ENCODE assay signal across 19 cellular contexts in genomic region chr5:98791928-98792580, GRCh38. TPM values are rescaled to one million over a fixed set of nuclear protein-coding genes. Genes with fewer than 3 reads are reported as not detected.
A peak's percentile ranks its signal among the peaks of the same experiment; 100 is the strongest.
DNase-seq lines count a peak whose midpoint lies in the region; ATAC-seq, FAIRE-seq and TF ChIP-seq lines count a peak whose summit lies in the region.
"Had no signal": no experiment of that assay in that cellular context is flagged by ENCODE, and none has a peak within 500 bp of the region (broad histone marks: within the 10 kb centered on the region; RNA-seq: fewer than 3 reads in every experiment).

No MANE protein-coding gene starts in this region.

- H3K79me2 ChIP-seq in ACC112 (ENCODE audit: control insufficient read depth, insufficient read depth, low read length, unreplicated experiment) (peaks cover 59% of the 10 kb centered on the region), endothelial cell of umbilical vein (ENCODE audit: control insufficient read depth, insufficient read depth, low read length) (peaks cover 70% of the 10 kb centered on the region)

- H3K9me3 ChIP-seq in endothelial cell of umbilical vein (replicated peaks; ENCODE audit: control insufficient read depth, insufficient read depth, low read length): no peaks in the 10 kb centered on the region

- no peak overlapping the region for H3K4me3 ChIP-seq in ACC112 (ENCODE audit: low read depth, low read length)
- no peak overlapping the region for H3K4me3 ChIP-seq in endothelial cell of umbilical vein (replicated peaks in 1 of 3; ENCODE audit: insufficient read depth in 1 of 3, low read depth in 1 of 3, low read length in 3 of 3)
- H3K4me3 ChIP-seq in rectal smooth muscle tissue (ENCODE audit: low read length): no peak overlapping the region
- H3K4me3 ChIP-seq in dorsolateral prefrontal cortex: no peak overlapping the region

- H2AFZ ChIP-seq in ACC112 (ENCODE audit: low read length, unreplicated experiment) (no peak overlapping the region), endothelial cell of umbilical vein (ENCODE audit: low read depth, low read length) (no peak overlapping the region)

- POLR2A ChIA-PET in endothelial cell of umbilical vein (lab: Charles Lee): no interaction called here

- H3K27ac ChIP-seq in ACC112 (ENCODE audit: low read depth, low read length) (peak overlapping the region; percentile 6; the same call in 1 of the 2 replicates), endothelial cell of umbilical vein (ENCODE audit: insufficient read depth, low read depth, low read length) (no peak overlapping the region), rectal smooth muscle tissue (ENCODE audit: low read depth, low read length) (peak overlapping the region; percentile 15), dorsolateral prefrontal cortex (no peak overlapping the region)

- dilution Hi-C loops in endothelial cell of umbilical vein (cut with MboI; ENCODE audit: extremely low pct_ligation_motif_present, low sequenced_read_pairs): no loop called here

- CTCF ChIA-PET in endothelial cell of umbilical vein (lab: Charles Lee): interaction anchor here (0.5 kb wide), 1 partner anchor 8 kb away, joined by 3 read pairs; no protein-coding TSS in a partner anchor

- no peak for TF ChIP-seq POLR2A in endothelial cell of umbilical vein (IDR thresholded peaks at IDR 0.05; ENCODE audit: low read depth, low read length)

- peaks cover 4% of the 10 kb centered on the region; the same call in 1 of the 2 replicates for H3K9me3 Mint-ChIP-seq in HFFc6
- H3K9me3 Mint-ChIP-seq: CD4-positive, alpha-beta memory T cell; IgD-negative memory B cell had no signal

- H3K36me3 ChIP-seq in ACC112 (ENCODE audit: insufficient read depth, low read length) (peaks cover 22% of the 10 kb centered on the region), endothelial cell of umbilical vein (ENCODE audit: control insufficient read depth in 2 of 2, extremely low read depth in 1 of 2, insufficient read depth in 2 of 2, low read length in 2 of 2) (peaks cover 8 to 12% of the 10 kb centered on the region in 2 experiments), rectal smooth muscle tissue (ENCODE audit: control insufficient read depth, insufficient read depth, low read length) (peaks cover 13% of the 10 kb centered on the region)

- no peak overlapping the region for H3K4me2 ChIP-seq in endothelial cell of umbilical vein (ENCODE audit: insufficient read depth, low read length)

- H3K27ac Mint-ChIP-seq in HFFc6: peak overlapping the region; percentile 87
- H3K27ac Mint-ChIP-seq: B cell, IgD-negative memory B cell had no signal

- no peak for ATAC-seq in HG03442 (IDR thresholded peaks at IDR 0.05; ENCODE audit: unreplicated experiment)

- peaks cover 97% of the 10 kb centered on the region for H3K4me1 Mint-ChIP-seq in HFFc6 (ENCODE audit: low read depth)

- H3K36me3 Mint-ChIP-seq in HFFc6 (ENCODE audit: low read depth): peaks cover 74% of the 10 kb centered on the region

- intact Hi-C loops in endothelial cell of umbilical vein (cut with micrococcal nuclease) (no loop called here), dorsolateral prefrontal cortex (cut with DNase I) (loop anchor here in 1 of 2 donors (10.0 kb wide), 1 partner anchor 1557 kb away; no protein-coding TSS in a partner anchor)

- H3K9me1 ChIP-seq in endothelial cell of umbilical vein (replicated peaks; ENCODE audit: control insufficient read depth, extremely low read depth, insufficient read depth, low read length): no peaks in the 10 kb centered on the region

- TF ChIP-seq CTCF in HFFc6 (IDR thresholded peaks at IDR 0.05) (no peak), endothelial cell of umbilical vein (IDR thresholded peaks at IDR 0.05; ENCODE audit: extremely low read depth in 1 of 2, insufficient read depth in 1 of 2, low read depth in 1 of 2, low read length in 2 of 2) (no peak), dorsolateral prefrontal cortex (IDR thresholded peaks at IDR 0.05 in 54 of 56, conservative IDR thresholded peaks at IDR 0.05 in 2 of 56; ENCODE audit: low read depth in 1 of 56, partially characterized antibody in 56 of 56) (no peak)

- H3K27me3 ChIP-seq in ACC112 (ENCODE audit: insufficient read depth, low read length) (no peaks in the 10 kb centered on the region), endothelial cell of umbilical vein (ENCODE audit: control insufficient read depth in 2 of 2, insufficient read depth in 2 of 2, low read length in 2 of 2) (no peaks in the 10 kb centered on the region), rectal smooth muscle tissue (ENCODE audit: control insufficient read depth, insufficient read depth, low read length) (no peaks in the 10 kb centered on the region), dorsolateral prefrontal cortex (no peaks in the 10 kb centered on the region)

- no peak overlapping the region for H3K9ac ChIP-seq in endothelial cell of umbilical vein (replicated peaks; ENCODE audit: extremely low read depth, insufficient read depth, low read length)
- H3K9ac ChIP-seq in rectal smooth muscle tissue (ENCODE audit: low read length): no peak overlapping the region

- BruUV-seq in endothelial cell of umbilical vein (replicated peaks; lab: Mats Ljungman, UMichigan): no TSS peak

- H4K20me1 ChIP-seq in endothelial cell of umbilical vein (replicated peaks; ENCODE audit: control insufficient read depth, extremely low read depth, insufficient read depth, low read length): no peaks in the 10 kb centered on the region

- H3K27me3 Mint-ChIP-seq in HFFc6 (ENCODE audit: insufficient read depth): peaks cover 17% of the 10 kb centered on the region
- H3K27me3 Mint-ChIP-seq: B cell; CD4-positive, alpha-beta memory T cell; IgD-negative memory B cell had no signal

- peak overlapping the region; percentile 44; the same call in 1 of the 2 replicates for H3K4me3 Mint-ChIP-seq in HFFc6
- H3K4me3 Mint-ChIP-seq: B cell; CD4-positive, alpha-beta memory T cell; IgD-negative memory B cell had no signal

- DNase-seq in HFFc6: no peak
- DNase-seq in endothelial cell of umbilical vein (ENCODE audit: low read depth, low spot score): no peak
- DNase-seq in hippocampal formation (lab: John Stamatoyannopoulos, UW): no peak
- no peak for DNase-seq in ecto neural progenitor cell (ENCODE audit: low spot score)
- DNase-seq in dorsolateral prefrontal cortex: no peak
- DNase-seq: CD4-positive, alpha-beta memory T cell; DMS79 treated with DMSO at 0.1 percent for 48 hours; GF-D8; H7; NCI-H1417; NCI-H2029; NCI-H510A treated with DMSO at 0.1 percent for 48 hours; SIG-M5 had no signal

- H3K4me1 ChIP-seq in ACC112 (ENCODE audit: control insufficient read depth, insufficient read depth, low read length, unreplicated experiment) (peaks cover 13% of the 10 kb centered on the region), endothelial cell of umbilical vein (ENCODE audit: control insufficient read depth, extremely low read depth, insufficient read depth, low read length) (no peaks in the 10 kb centered on the region), rectal smooth muscle tissue (ENCODE audit: control insufficient read depth, insufficient read depth, low read length) (peaks cover 2% of the 10 kb centered on the region)

- no peak for FAIRE-seq in endothelial cell of umbilical vein (lab: Jason Lieb, UNC)
- FAIRE-seq: RCC 7860 had no signal

TF ChIP-seq in endothelial cell of umbilical vein, 7 proteins besides CTCF, POLR2A, EP300 and RAD21:
- TF ChIP-seq MAX (IDR thresholded peaks at IDR 0.05; ENCODE audit: insufficient read depth, insufficient read length): no peak
- TF ChIP-seq FOS (IDR thresholded peaks at IDR 0.05; ENCODE audit: borderline replicate concordance, insufficient read depth, low read length): peak; percentile 17
TF ChIP-seq in endothelial cell of umbilical vein: peak in this region for 1.

RNA-seq across cellular contexts. Expression of gene RGMB, which starts 18.6 kb away (rescaled TPM):
- total RNA-seq in HFFc6 (2021; fragmentation: NEBNext Ultra II Directional; extraction: Animal tissue kit (Norgen Biotek cat#: 25700)): 100 to 1,000 TPM; 219 to 288 (median 235) TPM
- total RNA-seq in endothelial cell of umbilical vein (27.5 and 31.3 TPM in 2 replicates), dorsolateral prefrontal cortex (10 to 100 TPM; 20.2 to 59.3 (median 41.0) TPM)
- 15.0 and 16.2 TPM in 2 replicates for polyA plus RNA-seq in endothelial cell of umbilical vein
- 13.5 and 14.2 TPM in 2 replicates for polyA plus RNA-seq in endothelial cell of umbilical vein (2011; cell fraction: cytosol; rRNA removed)
- 29.2 and 29.3 TPM in 2 replicates for polyA plus RNA-seq in endothelial cell of umbilical vein (2011; cell fraction: nucleus; rRNA removed)
- polyA plus RNA-seq in endothelial cell of umbilical vein (2012): 11.3 and 14.2 TPM in 2 replicates
- polyA minus RNA-seq in endothelial cell of umbilical vein: 32.2 and 38.1 TPM in 2 replicates
- polyA minus RNA-seq in endothelial cell of umbilical vein (2011; cell fraction: cytosol; rRNA and poly(A)+ RNA removed): 13.5 TPM
- 60.5 and 67.9 TPM in 2 replicates for polyA minus RNA-seq in endothelial cell of umbilical vein (2011; cell fraction: nucleus; rRNA and poly(A)+ RNA removed)

Comparison
In these comparisons a context has a peak if more than half of its experiments do, and no peak if none do; other contexts are left out.
1. H3K27ac ChIP-seq: peak in ACC112 (single experiment) and rectal smooth muscle tissue (single experiment); none in endothelial cell of umbilical vein (single experiment) and dorsolateral prefrontal cortex (0 of 59).